In the genomic region with DNA sequence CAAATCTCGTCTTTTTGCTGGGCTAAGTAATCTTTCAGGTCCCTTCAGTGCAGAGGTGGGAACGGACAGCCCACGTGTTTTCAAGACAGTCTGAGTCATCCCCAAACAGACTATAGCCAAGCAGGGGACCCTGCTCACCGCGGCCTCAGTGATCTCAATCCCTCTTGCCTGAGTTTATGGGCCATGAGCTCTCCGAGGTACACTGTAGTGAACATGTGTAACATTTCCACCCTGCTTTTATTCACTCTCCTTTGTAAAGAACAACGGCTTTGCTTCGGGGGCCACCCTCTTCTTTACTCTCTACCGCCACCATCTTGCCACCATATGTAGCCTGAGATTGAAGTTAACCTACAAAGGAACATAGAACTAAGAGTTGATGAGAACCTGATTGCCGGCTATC, we compare ENCODE assay signal across 18 cellular contexts. TPM values are rescaled to one million over a fixed set of nuclear protein-coding genes. Genes with fewer than 3 reads are reported as not detected.
"Had no signal": no experiment of that assay in that cellular context is flagged by ENCODE, and none has a peak within 500 bp of the region (broad histone marks: within the 10 kb centered on the region; RNA-seq: fewer than 3 reads in every experiment).

No MANE protein-coding gene starts in this region.

- H3K27ac ChIP-seq: dorsolateral prefrontal cortex, lower lobe of right lung, upper lobe of left lung had no signal

- H3K36me3 ChIP-seq: lower lobe of right lung, upper lobe of left lung had no signal

- FAIRE-seq: endometrium had no signal

- H3K9me3 ChIP-seq: lower lobe of right lung, upper lobe of left lung had no signal

- H3K4me3 ChIP-seq: dorsolateral prefrontal cortex, lower lobe of right lung, smooth muscle cell, upper lobe of left lung had no signal

- H3K27me3 ChIP-seq: dorsolateral prefrontal cortex, upper lobe of left lung had no signal

- H3K4me2 ChIP-seq: smooth muscle cell had no signal

- ATAC-seq: activated CD4-positive, CD25-positive, alpha-beta regulatory T cell treated with anti-CD3 and anti-CD28 coated beads, Interleukin-2, amount 50 U/mL, for 24 hours; esophagus mucosa; left cardiac atrium; lower lobe of right lung; right cardiac atrium had no signal

- DNase-seq: activated CD4-positive, alpha-beta T cell treated with anti-CD3 and anti-CD28 coated beads, Interleukin-2, amount 50 U/mL, for 4 hours; activated gamma-delta T cell; activated T-cell treated with anti-CD3 and anti-CD28 coated beads, Interleukin-2, amount 50 U/mL, for 24 hours; anterior cingulate cortex; dorsolateral prefrontal cortex; glutamatergic neuron; left cardiac atrium; lower lobe of right lung; naive B cell; occipital lobe; right cardiac atrium; upper lobe of left lung had no signal

RNA-seq across cellular contexts. Expression of gene THRSP, which starts 29.0 kb away (rescaled TPM):
- total RNA-seq: esophagus mucosa; lower lobe of right lung; occipital lobe; progenitor cell of endocrine pancreas; smooth muscle cell; T-helper 2 cell treated with Interferon-gamma antibody and Interleukin-4, amounts not matched to agents 100 ng/mL and 5 ng/mL, for 36 hours had no signal
- polyA plus RNA-seq: smooth muscle cell had no signal
